In genomic region chr17:64390066-64390465, GRCh38 we compare ENCODE assay signal across 1 cellular context.
TF ChIP-seq lines count a peak whose summit lies in the region.

No MANE protein-coding gene starts in this region.

TF ChIP-seq in HepG2, 621 proteins besides CTCF, POLR2A, EP300 and RAD21:
- TF ChIP-seq ZNF510 (CRISPR knock-in tag; IDR thresholded peaks at IDR 0.05; ENCODE audit: low read depth): 0 out of 2 replicates have a peak, but pooled peaks have one; percentile 13
- TF ChIP-seq POLR2G (IDR thresholded peaks at IDR 0.05; ENCODE audit: low read depth, low read length): peak; percentile 49; the same call in 1 of the 2 replicates
- TF ChIP-seq ZMYM3 (CRISPR knock-in tag; IDR thresholded peaks at IDR 0.05): no peak
